Comparison of ENCODE assay signal across 1 cellular context in the genomic region with DNA sequence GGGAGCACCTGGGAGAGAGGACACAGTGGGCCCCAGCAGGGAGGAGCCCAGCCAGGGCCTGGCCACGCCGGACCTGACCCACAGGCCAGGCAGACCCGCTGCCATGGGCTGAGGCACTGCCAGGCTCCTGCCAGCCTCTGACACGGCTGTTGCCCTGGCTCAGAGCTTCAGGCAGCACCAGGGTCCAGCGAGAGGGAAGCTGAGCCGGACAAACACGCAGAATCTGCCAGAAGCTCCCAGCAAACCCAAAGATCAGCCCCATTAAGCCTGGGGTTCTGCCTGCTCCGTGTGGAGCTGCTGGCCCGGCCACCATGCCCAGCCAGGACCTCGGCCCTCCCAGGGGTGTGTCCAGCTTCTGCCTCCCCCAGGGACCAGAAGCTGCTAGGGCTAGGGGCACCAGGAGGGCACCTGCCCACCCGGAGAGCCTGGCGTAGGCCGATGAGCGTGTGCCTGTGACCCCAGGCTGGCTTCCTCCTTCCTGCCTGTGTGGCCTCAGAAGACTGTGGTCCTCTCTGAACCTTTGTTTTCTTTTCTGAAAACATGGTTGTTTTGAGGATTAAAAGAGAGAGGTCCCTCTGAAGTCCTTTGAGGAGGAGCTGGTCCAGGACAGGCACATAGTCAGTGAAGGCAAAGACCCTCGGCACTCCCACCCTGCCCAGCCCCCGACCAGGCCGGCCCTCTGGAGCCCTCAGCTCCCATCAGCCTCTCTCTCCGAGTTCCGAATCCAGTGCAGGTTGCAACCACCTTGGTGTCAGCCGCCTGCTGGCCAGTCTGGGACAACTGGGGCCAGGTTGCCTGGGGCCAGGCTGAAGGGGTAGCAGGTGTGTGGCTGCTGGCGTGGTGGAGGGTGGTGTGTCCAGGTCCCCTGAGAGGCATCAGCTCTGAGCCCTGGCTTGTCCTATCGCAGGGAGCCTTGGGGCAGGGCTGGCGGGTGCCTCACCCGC.
A peak's percentile ranks its signal among the peaks of the same experiment; 100 is the strongest.
TF ChIP-seq lines count a peak whose summit lies in the region.

No MANE protein-coding gene starts in this region.

TF ChIP-seq in K562, 482 proteins besides CTCF, POLR2A, EP300 and RAD21:
- TF ChIP-seq PHB2 (IDR thresholded peaks at IDR 0.05; ENCODE audit: low read depth) (no peak), CHD2 (IDR thresholded peaks at IDR 0.05; ENCODE audit: low read depth, low read length) (no peak)
- TF ChIP-seq, protein P1, sequence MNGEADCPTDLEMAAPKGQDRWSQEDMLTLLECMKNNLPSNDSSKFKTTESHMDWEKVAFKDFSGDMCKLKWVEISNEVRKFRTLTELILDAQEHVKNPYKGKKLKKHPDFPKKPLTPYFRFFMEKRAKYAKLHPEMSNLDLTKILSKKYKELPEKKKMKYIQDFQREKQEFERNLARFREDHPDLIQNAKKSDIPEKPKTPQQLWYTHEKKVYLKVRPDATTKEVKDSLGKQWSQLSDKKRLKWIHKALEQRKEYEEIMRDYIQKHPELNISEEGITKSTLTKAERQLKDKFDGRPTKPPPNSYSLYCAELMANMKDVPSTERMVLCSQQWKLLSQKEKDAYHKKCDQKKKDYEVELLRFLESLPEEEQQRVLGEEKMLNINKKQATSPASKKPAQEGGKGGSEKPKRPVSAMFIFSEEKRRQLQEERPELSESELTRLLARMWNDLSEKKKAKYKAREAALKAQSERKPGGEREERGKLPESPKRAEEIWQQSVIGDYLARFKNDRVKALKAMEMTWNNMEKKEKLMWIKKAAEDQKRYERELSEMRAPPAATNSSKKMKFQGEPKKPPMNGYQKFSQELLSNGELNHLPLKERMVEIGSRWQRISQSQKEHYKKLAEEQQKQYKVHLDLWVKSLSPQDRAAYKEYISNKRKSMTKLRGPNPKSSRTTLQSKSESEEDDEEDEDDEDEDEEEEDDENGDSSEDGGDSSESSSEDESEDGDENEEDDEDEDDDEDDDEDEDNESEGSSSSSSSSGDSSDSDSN (IDR thresholded peaks at IDR 0.05; ENCODE audit: borderline replicate concordance in 1 of 2, low read depth in 2 of 2, low read length in 2 of 2), result peak in 1 of 2 experiments; percentile 22; a peak in 1 of 4 replicates
